Comparison of ENCODE assay signal across 10 cellular contexts in the genomic region with DNA sequence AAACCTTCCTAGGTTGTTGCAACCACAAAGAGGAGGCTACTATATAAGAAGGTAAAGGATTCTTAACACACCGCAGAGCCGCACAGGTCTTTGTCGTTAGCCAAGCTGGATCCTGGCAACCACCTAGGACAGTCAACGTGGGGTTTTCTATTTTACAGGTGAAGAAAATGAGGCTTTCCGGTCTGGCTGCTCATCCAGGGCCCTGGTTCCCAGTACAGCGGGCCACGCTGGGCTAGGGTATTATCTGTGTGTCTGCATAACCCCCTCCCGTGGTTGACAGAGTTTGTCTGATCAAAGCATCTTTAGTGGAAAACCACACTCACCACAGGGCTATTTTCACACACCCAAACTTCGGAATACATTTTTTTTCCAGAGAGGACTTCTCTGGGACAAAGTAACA. TPM values are rescaled to one million over a fixed set of nuclear protein-coding genes. Genes with fewer than 3 reads are reported as not detected.
DNase-seq lines count a peak whose midpoint lies in the region; ATAC-seq and TF ChIP-seq lines count a peak whose summit lies in the region.
"Had no signal": no experiment of that assay in that cellular context is flagged by ENCODE, and none has a peak within 500 bp of the region (broad histone marks: within the 10 kb centered on the region; RNA-seq: fewer than 3 reads in every experiment).

No MANE protein-coding gene starts in this region.

- no peaks in the 10 kb centered on the region for H4K20me1 ChIP-seq in GM23338 (replicated peaks; ENCODE audit: insufficient read depth)

- 0 out of 2 replicates have a peak, but pooled peaks cover 5% of the 10 kb centered on the region for H3K9me2 ChIP-seq in GM23338 (ENCODE audit: insufficient read depth)

- ATAC-seq in GM23338 = no peak
- ATAC-seq: psoas muscle, Right ventricle myocardium inferior had no signal

- H3K27me3 ChIP-seq in GM23338 (ENCODE audit: insufficient read depth) = no peaks in the 10 kb centered on the region

- no peaks in the 10 kb centered on the region for H3K4me1 ChIP-seq in GM23338 (ENCODE audit: insufficient read depth)
- H3K4me1 ChIP-seq: psoas muscle had no signal

- H3K27ac Mint-ChIP-seq in GM23338 = no peak overlapping the region
- H3K27ac Mint-ChIP-seq in activated naive CD8-positive, alpha-beta T cell treated with anti-CD3 and anti-CD28 coated beads for 36 hours = peak overlapping the region; percentile 42

- no peak overlapping the region for H3K4me2 ChIP-seq in GM23338

- no peaks in the 10 kb centered on the region for H3K79me2 ChIP-seq in GM23338 (replicated peaks; ENCODE audit: insufficient read depth)

- peaks cover 6% of the 10 kb centered on the region for H3K27me3 Mint-ChIP-seq in GM23338 (ENCODE audit: insufficient read depth, low read depth, poor library complexity)
- H3K27me3 Mint-ChIP-seq in activated naive CD8-positive, alpha-beta T cell treated with anti-CD3 and anti-CD28 coated beads for 36 hours = no peaks in the 10 kb centered on the region

- 0 out of 2 replicates have a peak, but pooled peaks cover 3% of the 10 kb centered on the region for H3F3A ChIP-seq in GM23338 (replicated peaks; ENCODE audit: low read depth)

- H3K27ac ChIP-seq in GM23338 (ENCODE audit: low read depth) (no peak overlapping the region), VCaP (peak overlapping the region; percentile 24; the same call in 1 of the 2 replicates)
- H3K27ac ChIP-seq: psoas muscle had no signal

- DNase-seq in GM23338 (ENCODE audit: low spot score) (no peak), NCI-H226 (no peak), A172 (ENCODE audit: low spot score) (no peak), NCI-H69 (lab: John Stamatoyannopoulos, UW) (no peak)
- DNase-seq in activated naive CD8-positive, alpha-beta T cell treated with anti-CD3 and anti-CD28 coated beads for 36 hours = peak; percentile 64
- DNase-seq in stimulated activated CD4-positive, alpha-beta T cell treated with anti-CD3 and anti-CD28 coated beads, Interleukin-12 subunit alpha, Interleukin-12 subunit beta, amount 100 ng/mL, for 48 hours (ENCODE audit: low read depth in 2 of 3, low spot score in 1 of 3) = peak; percentile 24 to 31 (median 27)
- DNase-seq in effector CD8-positive, alpha-beta T cell (lab: John Stamatoyannopoulos, UW) = no peak
- DNase-seq: psoas muscle had no signal

- no peak for TF ChIP-seq CTCF in GM23338 (conservative IDR thresholded peaks at IDR 0.05; ENCODE audit: low read depth in 2 of 2)
- TF ChIP-seq CTCF in VCaP (conservative IDR thresholded peaks at IDR 0.05) = no peak

- no peaks in the 10 kb centered on the region for H3K4me1 Mint-ChIP-seq in GM23338
- peaks cover 4% of the 10 kb centered on the region for H3K4me1 Mint-ChIP-seq in activated naive CD8-positive, alpha-beta T cell treated with anti-CD3 and anti-CD28 coated beads for 36 hours

- peak overlapping the region; percentile 4; the same call in 1 of the 2 replicates for H2AFZ ChIP-seq in GM23338

- H3K9me3 Mint-ChIP-seq in GM23338 = peaks cover 9% of the 10 kb centered on the region; the same call in 2 of the 3 replicates
- H3K9me3 Mint-ChIP-seq in activated naive CD8-positive, alpha-beta T cell treated with anti-CD3 and anti-CD28 coated beads for 36 hours = peaks cover 8% of the 10 kb centered on the region

- no peak overlapping the region for H3K4me3 ChIP-seq in GM23338
- H3K4me3 ChIP-seq: psoas muscle had no signal

- no peaks in the 10 kb centered on the region for H3K36me3 ChIP-seq in GM23338 (ENCODE audit: insufficient read depth)

- no peaks in the 10 kb centered on the region for H3K36me3 Mint-ChIP-seq in GM23338 (ENCODE audit: low read depth)
- H3K36me3 Mint-ChIP-seq in activated naive CD8-positive, alpha-beta T cell treated with anti-CD3 and anti-CD28 coated beads for 36 hours = peaks cover 3% of the 10 kb centered on the region

- no peak overlapping the region for H3K4me3 Mint-ChIP-seq in GM23338
- H3K4me3 Mint-ChIP-seq in activated naive CD8-positive, alpha-beta T cell treated with anti-CD3 and anti-CD28 coated beads for 36 hours = no peak overlapping the region

TF ChIP-seq in GM23338, 12 proteins besides CTCF, POLR2A, EP300 and RAD21:
- TF ChIP-seq STAT1 (IDR thresholded peaks at IDR 0.05; ENCODE audit: unreplicated experiment) (no peak), NANOG (IDR thresholded peaks at IDR 0.05; ENCODE audit: borderline replicate concordance) (no peak), POLR2AphosphoS5 (IDR thresholded peaks at IDR 0.05; ENCODE audit: low read depth) (no peak), EZH2 (IDR thresholded peaks at IDR 0.05; ENCODE audit: low read depth, unreplicated experiment) (no peak)
- TF ChIP-seq, protein P1, sequence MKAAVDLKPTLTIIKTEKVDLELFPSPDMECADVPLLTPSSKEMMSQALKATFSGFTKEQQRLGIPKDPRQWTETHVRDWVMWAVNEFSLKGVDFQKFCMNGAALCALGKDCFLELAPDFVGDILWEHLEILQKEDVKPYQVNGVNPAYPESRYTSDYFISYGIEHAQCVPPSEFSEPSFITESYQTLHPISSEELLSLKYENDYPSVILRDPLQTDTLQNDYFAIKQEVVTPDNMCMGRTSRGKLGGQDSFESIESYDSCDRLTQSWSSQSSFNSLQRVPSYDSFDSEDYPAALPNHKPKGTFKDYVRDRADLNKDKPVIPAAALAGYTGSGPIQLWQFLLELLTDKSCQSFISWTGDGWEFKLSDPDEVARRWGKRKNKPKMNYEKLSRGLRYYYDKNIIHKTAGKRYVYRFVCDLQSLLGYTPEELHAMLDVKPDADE (IDR thresholded peaks at IDR 0.05) = no peak
- TF ChIP-seq, protein P2, sequence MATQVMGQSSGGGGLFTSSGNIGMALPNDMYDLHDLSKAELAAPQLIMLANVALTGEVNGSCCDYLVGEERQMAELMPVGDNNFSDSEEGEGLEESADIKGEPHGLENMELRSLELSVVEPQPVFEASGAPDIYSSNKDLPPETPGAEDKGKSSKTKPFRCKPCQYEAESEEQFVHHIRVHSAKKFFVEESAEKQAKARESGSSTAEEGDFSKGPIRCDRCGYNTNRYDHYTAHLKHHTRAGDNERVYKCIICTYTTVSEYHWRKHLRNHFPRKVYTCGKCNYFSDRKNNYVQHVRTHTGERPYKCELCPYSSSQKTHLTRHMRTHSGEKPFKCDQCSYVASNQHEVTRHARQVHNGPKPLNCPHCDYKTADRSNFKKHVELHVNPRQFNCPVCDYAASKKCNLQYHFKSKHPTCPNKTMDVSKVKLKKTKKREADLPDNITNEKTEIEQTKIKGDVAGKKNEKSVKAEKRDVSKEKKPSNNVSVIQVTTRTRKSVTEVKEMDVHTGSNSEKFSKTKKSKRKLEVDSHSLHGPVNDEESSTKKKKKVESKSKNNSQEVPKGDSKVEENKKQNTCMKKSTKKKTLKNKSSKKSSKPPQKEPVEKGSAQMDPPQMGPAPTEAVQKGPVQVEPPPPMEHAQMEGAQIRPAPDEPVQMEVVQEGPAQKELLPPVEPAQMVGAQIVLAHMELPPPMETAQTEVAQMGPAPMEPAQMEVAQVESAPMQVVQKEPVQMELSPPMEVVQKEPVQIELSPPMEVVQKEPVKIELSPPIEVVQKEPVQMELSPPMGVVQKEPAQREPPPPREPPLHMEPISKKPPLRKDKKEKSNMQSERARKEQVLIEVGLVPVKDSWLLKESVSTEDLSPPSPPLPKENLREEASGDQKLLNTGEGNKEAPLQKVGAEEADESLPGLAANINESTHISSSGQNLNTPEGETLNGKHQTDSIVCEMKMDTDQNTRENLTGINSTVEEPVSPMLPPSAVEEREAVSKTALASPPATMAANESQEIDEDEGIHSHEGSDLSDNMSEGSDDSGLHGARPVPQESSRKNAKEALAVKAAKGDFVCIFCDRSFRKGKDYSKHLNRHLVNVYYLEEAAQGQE (IDR thresholded peaks at IDR 0.05; ENCODE audit: unreplicated experiment) = no peak

RNA-seq across cellular contexts. Expression of a gene that starts 39.0 kb away (rescaled TPM):
- total RNA-seq in GM23338 (2014; rRNA removed; shearing (Covaris generic)) = 26.5 and 33.3 TPM in 2 replicates
- polyA plus RNA-seq in GM23338 (2016; fragmentation: Nextera tagmentation; extraction: Ambion mirVana) = 27.2 and 31.1 TPM in 2 replicates
- 1 to 10 TPM; 6.5 to 7.7 TPM for total RNA-seq in activated naive CD8-positive, alpha-beta T cell treated with anti-CD3 and anti-CD28 coated beads for 36 hours
- not detected in 2 replicates for total RNA-seq in A172 (2014; rRNA removed; shearing (Covaris generic))

Comparison
In these comparisons a context has a peak if more than half of its experiments do, and no peak if none do; other contexts are left out.
1. DNase-seq: peak in activated naive CD8-positive, alpha-beta T cell treated with anti-CD3 and anti-CD28 coated beads for 36 hours (single experiment) and stimulated activated CD4-positive, alpha-beta T cell treated with anti-CD3 and anti-CD28 coated beads, Interleukin-12 subunit alpha, Interleukin-12 subunit beta, amount 100 ng/mL, for 48 hours (3 of 3); none in GM23338 (single experiment), effector CD8-positive, alpha-beta T cell (single experiment), NCI-H226 (single experiment), A172 (single experiment) and NCI-H69 (single experiment).